9 cellular contexts compared by ENCODE assay signal in the genomic region with DNA sequence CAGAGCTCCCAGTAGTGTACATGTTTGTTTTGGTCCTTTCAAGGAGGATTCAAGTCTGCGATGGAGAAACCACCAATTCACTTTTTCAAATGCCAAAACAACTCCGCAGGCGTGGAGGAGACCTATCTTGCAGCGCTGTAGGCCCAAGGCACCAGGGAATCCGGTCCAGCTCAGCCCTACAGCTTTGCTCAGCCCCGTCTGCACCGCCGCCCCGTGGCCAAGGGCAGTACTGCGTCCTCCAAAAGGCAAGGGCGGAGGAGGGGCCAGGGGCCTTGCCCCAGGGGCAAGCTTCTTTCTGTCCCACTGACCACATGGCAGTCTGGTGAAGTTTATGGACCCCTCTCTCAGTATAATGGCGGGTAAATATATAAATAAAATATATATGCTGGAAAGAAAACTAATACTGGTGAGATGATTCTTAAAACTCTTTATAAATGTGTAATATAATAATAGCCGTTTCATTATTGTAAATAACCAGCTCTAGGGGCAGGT. TPM values are rescaled to one million over a fixed set of nuclear protein-coding genes. Genes with fewer than 3 reads are reported as not detected.
DNase-seq lines count a peak whose midpoint lies in the region; ATAC-seq and TF ChIP-seq lines count a peak whose summit lies in the region.
"Had no signal": no experiment of that assay in that cellular context is flagged by ENCODE, and none has a peak within 500 bp of the region (broad histone marks: within the 10 kb centered on the region; RNA-seq: fewer than 3 reads in every experiment).

No MANE protein-coding gene starts in this region.

- ATAC-seq in CD8-positive, alpha-beta T cell, result peak; percentile 100
- no peak for ATAC-seq in HG02970 (IDR thresholded peaks at IDR 0.05; ENCODE audit: low FRiP score, unreplicated experiment)

- H3K27me3 ChIP-seq in CD8-positive, alpha-beta T cell (ENCODE audit: insufficient read depth, low read length), result no peaks in the 10 kb centered on the region

- H3K4me3 Mint-ChIP-seq in CD8-positive, alpha-beta T cell, result no peak overlapping the region
- H3K4me3 Mint-ChIP-seq in endothelial cell (ENCODE audit: unreplicated experiment) (no peak overlapping the region), mesothelial cell of epicardium (no peak overlapping the region)
- H3K4me3 Mint-ChIP-seq: T-helper 1 cell treated with Interleukin-12 subunit alpha and Interleukin-12 subunit beta and Interleukin-4 antibody, amounts not matched to agents 30 μg/mL and 1 μg/mL, for 36 hours had no signal

- no peaks in the 10 kb centered on the region for H3K4me1 Mint-ChIP-seq in CD8-positive, alpha-beta T cell (ENCODE audit: low read depth)
- H3K4me1 Mint-ChIP-seq in endothelial cell (ENCODE audit: unreplicated experiment), result peaks cover 7% of the 10 kb centered on the region
- H3K4me1 Mint-ChIP-seq in mesothelial cell of epicardium, result peaks cover 23% of the 10 kb centered on the region

- H3K36me3 ChIP-seq in CD8-positive, alpha-beta T cell (ENCODE audit: insufficient read depth, low read length), result no peaks in the 10 kb centered on the region

- H3K4me1 ChIP-seq in CD8-positive, alpha-beta T cell (ENCODE audit: insufficient read depth, low read length), result no peaks in the 10 kb centered on the region

- H3K4me3 ChIP-seq in CD8-positive, alpha-beta T cell (ENCODE audit: low read depth, low read length), result no peak overlapping the region

- no peak overlapping the region for H3K27ac Mint-ChIP-seq in CD8-positive, alpha-beta T cell
- H3K27ac Mint-ChIP-seq in endothelial cell (ENCODE audit: unreplicated experiment), result no peak overlapping the region
- H3K27ac Mint-ChIP-seq in mesothelial cell of epicardium, result no peak overlapping the region
- H3K27ac Mint-ChIP-seq: T-helper 1 cell treated with Interleukin-12 subunit alpha and Interleukin-12 subunit beta and Interleukin-4 antibody, amounts not matched to agents 30 μg/mL and 1 μg/mL, for 36 hours had no signal

- H3K36me3 Mint-ChIP-seq in CD8-positive, alpha-beta T cell, result no peaks in the 10 kb centered on the region
- H3K36me3 Mint-ChIP-seq in endothelial cell (ENCODE audit: low read depth, unreplicated experiment), result no peaks in the 10 kb centered on the region
- no peaks in the 10 kb centered on the region for H3K36me3 Mint-ChIP-seq in mesothelial cell of epicardium

- H3K27ac ChIP-seq in CD8-positive, alpha-beta T cell (ENCODE audit: low read depth, low read length), result no peak overlapping the region

- intact Hi-C loops in CD8-positive, alpha-beta T cell (cut with DNase I, micrococcal nuclease), result loop anchor here (1.0 to 2.0 kb wide), 3 partner anchors 13 to 152 kb away; partner anchors contain the start of genes DUSP3 (in 1 of the 2) and MPP3 (in 1 of the 2)

- H3K9me3 Mint-ChIP-seq in CD8-positive, alpha-beta T cell, result no peaks in the 10 kb centered on the region
- no peaks in the 10 kb centered on the region for H3K9me3 Mint-ChIP-seq in endothelial cell (ENCODE audit: unreplicated experiment)
- no peaks in the 10 kb centered on the region for H3K9me3 Mint-ChIP-seq in mesothelial cell of epicardium
- H3K9me3 Mint-ChIP-seq: T-helper 1 cell treated with Interleukin-12 subunit alpha and Interleukin-12 subunit beta and Interleukin-4 antibody, amounts not matched to agents 30 μg/mL and 1 μg/mL, for 36 hours had no signal

- peaks cover 31% of the 10 kb centered on the region for H3K27me3 Mint-ChIP-seq in CD8-positive, alpha-beta T cell (ENCODE audit: low read depth)
- H3K27me3 Mint-ChIP-seq in endothelial cell (ENCODE audit: unreplicated experiment) (peaks cover 6% of the 10 kb centered on the region), mesothelial cell of epicardium (ENCODE audit: low read depth) (peaks cover 7% of the 10 kb centered on the region)

- POLR2A ChIA-PET in CD8-positive, alpha-beta T cell (lab: Charles Lee), result no interaction called here
- POLR2A ChIA-PET in HEK293T (lab: Yijun Ruan, JAX), result interaction anchor here (0.6 to 1.3 kb wide), 6 partner anchors 9 to 66 kb away, joined by 3 to 5 read pairs (median 4); partner anchors contain the start of genes CFAP97D1 and MPP3

- TF ChIP-seq CTCF in CD8-positive, alpha-beta T cell (IDR thresholded peaks at IDR 0.05), result peak; percentile 91
- peak; percentile 95 for TF ChIP-seq CTCF in endothelial cell (IDR thresholded peaks at IDR 0.05; ENCODE audit: unreplicated experiment)
- peak; percentile 98 for TF ChIP-seq CTCF in mesothelial cell of epicardium (IDR thresholded peaks at IDR 0.05; ENCODE audit: unreplicated experiment)

- CTCF ChIA-PET in CD8-positive, alpha-beta T cell (lab: Charles Lee), result interaction anchor here (0.6 to 4.1 kb wide), 18 partner anchors 9 to 268 kb away, joined by 3 to 22 read pairs (median 4); no protein-coding TSS in a partner anchor
- CTCF ChIA-PET in HEK293T (lab: Yijun Ruan, JAX), result interaction anchor here (0.5 to 2.9 kb wide), 19 partner anchors 8 to 485 kb away, joined by 3 to 25 read pairs (median 4); no protein-coding TSS in a partner anchor

- peak; percentile 55 to 83 (median 72) for DNase-seq in CD8-positive, alpha-beta T cell
- DNase-seq in HEK293T (ENCODE audit: extremely low spot score) (peak; percentile 93), NOMO-1 (lab: John Stamatoyannopoulos, UW; ENCODE audit: unreplicated experiment in 2 of 2) (peak; percentile 35 to 82), endothelial cell (ENCODE audit: low spot score) (peak; percentile 96), mesothelial cell of epicardium (ENCODE audit: low spot score in 2 of 2, unreplicated experiment in 2 of 2) (peak; percentile 53 to 89)
- peak; percentile 39 to 77 (median 75) for DNase-seq in activated CD8-positive, alpha-beta memory T cell treated with anti-CD3 and anti-CD28 coated beads for 48 hours (ENCODE audit: low read depth in 2 of 3, low spot score in 2 of 3)
- DNase-seq in stimulated activated CD8-positive, alpha-beta memory T cell treated with anti-CD3 and anti-CD28 coated beads, Interleukin-4, amount 100 ng/mL, for 1 hour (ENCODE audit: low read depth in 2 of 2, low spot score in 1 of 2), result peak; percentile 35 to 52

- H3K9me3 ChIP-seq in CD8-positive, alpha-beta T cell (ENCODE audit: low read length), result no peaks in the 10 kb centered on the region

TF ChIP-seq in HEK293T, 16 proteins besides CTCF, POLR2A, EP300 and RAD21:
- peak; percentile 41; the same call in 1 of the 2 replicates for TF ChIP-seq HDGF (IDR thresholded peaks at IDR 0.05; ENCODE audit: borderline replicate concordance)
- no peak for TF ChIP-seq CTBP1 (IDR thresholded peaks at IDR 0.05; ENCODE audit: borderline replicate concordance)

RNA-seq across cellular contexts. Expression of gene CD300LG, which starts 0.7 kb away (rescaled TPM):
- total RNA-seq in CD8-positive, alpha-beta T cell, result not detected
- total RNA-seq in endothelial cell (ENCODE audit: unreplicated experiment), result 5.4 TPM
- 0.18 TPM in 1 of 3 replicates, not detected in the others for total RNA-seq in mesothelial cell of epicardium

RNA-seq across cellular contexts. Expression of gene MPP3, which starts 13.3 kb away (rescaled TPM):
- not detected for total RNA-seq in CD8-positive, alpha-beta T cell
- total RNA-seq in endothelial cell (ENCODE audit: unreplicated experiment), result 5.2 TPM
- 22.9 to 24.3 TPM (median 22.9 TPM) in 3 replicates for total RNA-seq in mesothelial cell of epicardium

Comparison
In these comparisons a context has a peak if more than half of its experiments do, and no peak if none do; other contexts are left out.
1. DNase-seq: peak in every context shown above with its lines; median percentile 96 in endothelial cell; 93 in HEK293T; 75 in activated CD8-positive, alpha-beta memory T cell treated with anti-CD3 and anti-CD28 coated beads for 48 hours; 72 in CD8-positive, alpha-beta T cell; 71 in mesothelial cell of epicardium; 58 in NOMO-1; 44 in stimulated activated CD8-positive, alpha-beta memory T cell treated with anti-CD3 and anti-CD28 coated beads, Interleukin-4, amount 100 ng/mL, for 1 hour.